ENCODE assay signal across 1 cellular context in the genomic region with DNA sequence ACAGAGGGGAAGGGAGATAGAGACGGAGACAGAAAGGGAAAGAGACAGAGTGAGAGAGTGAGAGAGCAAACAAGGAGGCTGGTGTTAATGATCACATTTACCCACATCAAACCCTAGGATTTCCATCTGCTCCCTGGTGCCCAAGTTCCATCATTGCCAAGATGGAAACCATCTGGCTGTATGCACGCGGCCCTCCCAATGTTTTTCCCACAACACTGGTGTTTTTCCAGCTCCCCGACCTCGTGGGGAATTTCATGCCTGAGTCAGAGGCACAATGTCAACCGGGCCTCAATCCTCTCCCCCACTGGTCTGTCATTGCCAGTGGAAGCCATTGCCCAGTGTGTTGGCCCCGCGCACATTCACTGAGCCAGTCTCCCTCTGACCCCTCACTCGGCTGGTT.
A peak's percentile ranks its signal among the peaks of the same experiment; 100 is the strongest.
TF ChIP-seq lines count a peak whose summit lies in the region.

No MANE protein-coding gene starts in this region.

TF ChIP-seq in IMR-90, 13 proteins besides CTCF, POLR2A, EP300 and RAD21:
- TF ChIP-seq, protein P1, sequence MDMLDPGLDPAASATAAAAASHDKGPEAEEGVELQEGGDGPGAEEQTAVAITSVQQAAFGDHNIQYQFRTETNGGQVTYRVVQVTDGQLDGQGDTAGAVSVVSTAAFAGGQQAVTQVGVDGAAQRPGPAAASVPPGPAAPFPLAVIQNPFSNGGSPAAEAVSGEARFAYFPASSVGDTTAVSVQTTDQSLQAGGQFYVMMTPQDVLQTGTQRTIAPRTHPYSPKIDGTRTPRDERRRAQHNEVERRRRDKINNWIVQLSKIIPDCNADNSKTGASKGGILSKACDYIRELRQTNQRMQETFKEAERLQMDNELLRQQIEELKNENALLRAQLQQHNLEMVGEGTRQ (IDR thresholded peaks at IDR 0.05; ENCODE audit: low read depth, low read length), result 0 out of 2 replicates have a peak, but pooled peaks have one; percentile 6
- TF ChIP-seq CEBPB (IDR thresholded peaks at IDR 0.05; ENCODE audit: low read depth, low read length) (no peak), SMC3 (IDR thresholded peaks at IDR 0.05; ENCODE audit: low read depth, low read length) (no peak), RCOR1 (IDR thresholded peaks at IDR 0.05; ENCODE audit: insufficient replicate concordance, low read length) (no peak), MAFK (IDR thresholded peaks at IDR 0.05; ENCODE audit: low read depth, low read length) (no peak)
